30 cellular contexts compared by ENCODE assay signal in genomic region chr6:117399126-117399525, GRCh38. TPM values are rescaled to one million over a fixed set of nuclear protein-coding genes. Genes with fewer than 3 reads are reported as not detected.
"Had no signal": no experiment of that assay in that cellular context is flagged by ENCODE, and none has a peak within 500 bp of the region (broad histone marks: within the 10 kb centered on the region; RNA-seq: fewer than 3 reads in every experiment).

No MANE protein-coding gene starts in this region.

- H3K36me3 ChIP-seq: ascending aorta, cardiac muscle cell, colonic mucosa had no signal

- ATAC-seq: activated CD4-positive, alpha-beta T cell treated with anti-CD3 and anti-CD28 coated beads for 36 hours; activated CD4-positive, CD25-positive, alpha-beta regulatory T cell treated with anti-CD3 and anti-CD28 coated beads, Interleukin-2, amount 50 U/mL, for 24 hours; activated CD8-positive, alpha-beta memory T cell treated with anti-CD3 and anti-CD28 coated beads, Interleukin-2, amount 10 ng/mL, durations not matched to agents 7 days and 5 days; activated CD8-positive, alpha-beta T cell treated with anti-CD3 and anti-CD28 coated beads, Interleukin-2, amount 10 ng/mL, durations not matched to agents 7 days and 5 days had no signal

- DNase-seq: activated B cell treated with CpG ODN at 0.5 μM for 24 hours; activated CD4-positive, alpha-beta memory T cell treated with anti-CD3 and anti-CD28 coated beads, Interleukin-2, amount 10 ng/mL, durations not matched to agents 7 days and 5 days; activated CD4-positive, alpha-beta T cell treated with anti-CD3 and anti-CD28 coated beads for 1 hour; activated CD4-positive, alpha-beta T cell treated with anti-CD3 and anti-CD28 coated beads for 36 hours; activated CD4-positive, alpha-beta T cell treated with anti-CD3 and anti-CD28 coated beads for 48 hours; activated CD4-positive, alpha-beta T cell treated with anti-CD3 and anti-CD28 coated beads, Interleukin-2, amount 10 ng/mL, durations not matched to agents 7 days and 5 days; activated CD4-positive, alpha-beta T cell treated with anti-CD3 and anti-CD28 coated beads, Interleukin-2, amount 50 U/mL, for 48 hours; activated CD8-positive, alpha-beta memory T cell treated with anti-CD3 and anti-CD28 coated beads for 24 hours; activated CD8-positive, alpha-beta memory T cell treated with anti-CD3 and anti-CD28 coated beads, Interleukin-2, amount 10 ng/mL, durations not matched to agents 7 days and 5 days; activated CD8-positive, alpha-beta memory T cell treated with anti-CD3 and anti-CD28 coated beads, Interleukin-2, amount 50 U/mL, for 48 hours; activated CD8-positive, alpha-beta T cell treated with anti-CD3 and anti-CD28 coated beads, Interleukin-2, amount 10 ng/mL, durations not matched to agents 7 days and 5 days; activated effector memory CD4-positive, alpha-beta T cell treated with Interleukin-2 at 50 U/mL for 16 hours; activated gamma-delta T cell; activated naive CD4-positive, alpha-beta T cell treated with anti-CD3 and anti-CD28 coated beads, Interleukin-2, amount 10 ng/mL, durations not matched to agents 7 days and 5 days; activated naive CD4-positive, alpha-beta T cell treated with Interleukin-2 at 50 U/mL for 16 hours; activated naive CD8-positive, alpha-beta T cell treated with anti-CD3 and anti-CD28 coated beads, Interleukin-2, amount 10 ng/mL, durations not matched to agents 7 days and 5 days; activated naive CD8-positive, alpha-beta T cell treated with anti-CD3 and anti-CD28 coated beads, Interleukin-2, amount 50 U/mL, for 24 hours; activated T-cell treated with anti-CD3 and anti-CD28 coated beads, Interleukin-2, amount 50 U/mL, for 24 hours; activated T-cell treated with anti-CD3 and anti-CD28 coated beads, Interleukin-2, amount 50 U/mL, for 48 hours; amygdala; anterior cingulate cortex; colonic mucosa; T-helper 2 cell; T-helper 9 cell had no signal

- H3K4me3 ChIP-seq: ascending aorta, cardiac muscle cell, colonic mucosa had no signal

- H3K27ac ChIP-seq: cardiac muscle cell, colonic mucosa, VCaP had no signal

- H3K27me3 ChIP-seq: ascending aorta, cardiac muscle cell, colonic mucosa had no signal

- H3K9me3 ChIP-seq: ascending aorta, colonic mucosa had no signal

- H3K4me1 ChIP-seq: ascending aorta, colonic mucosa had no signal

RNA-seq across cellular contexts. Expression of gene ROS1, which starts 26.6 kb away (rescaled TPM):
- total RNA-seq: activated B cell treated with CpG ODN at 0.5 μM for 24 hours; activated CD4-positive, alpha-beta memory T cell treated with anti-CD3 and anti-CD28 coated beads, Interleukin-2, amount 10 ng/mL, durations not matched to agents 7 days and 5 days; activated CD4-positive, alpha-beta T cell treated with anti-CD3 and anti-CD28 coated beads for 36 hours; activated CD4-positive, alpha-beta T cell treated with anti-CD3 and anti-CD28 coated beads, Interleukin-2, amount 10 ng/mL, durations not matched to agents 7 days and 5 days; activated CD8-positive, alpha-beta memory T cell treated with anti-CD3 and anti-CD28 coated beads, Interleukin-2, amount 10 ng/mL, durations not matched to agents 7 days and 5 days; activated CD8-positive, alpha-beta T cell treated with anti-CD3 and anti-CD28 coated beads, Interleukin-2, amount 10 ng/mL, durations not matched to agents 7 days and 5 days; activated naive CD8-positive, alpha-beta T cell treated with anti-CD3 and anti-CD28 coated beads, Interleukin-2, amount 10 ng/mL, durations not matched to agents 7 days and 5 days; activated T-helper 2 cell treated with anti-CD3 and anti-CD28 coated beads, Interferon-gamma antibody, Interleukin-2, Interleukin-4, amounts not matched to agents 10 μg/mL and 5 μg/mL and 100 μg/mL, durations not matched to agents 14 hours and 24 hours and 36 hours; ascending aorta; cardiac muscle cell; chondrocyte had no signal
- polyA plus RNA-seq: cardiac muscle cell had no signal
